Comparison of ENCODE assay signal across 8 cellular contexts in genomic region chr1:53015508-53015860, GRCh38. TPM values are rescaled to one million over a fixed set of nuclear protein-coding genes. Genes with fewer than 3 reads are reported as not detected.
DNase-seq lines count a peak whose midpoint lies in the region; ATAC-seq, FAIRE-seq and TF ChIP-seq lines count a peak whose summit lies in the region.

No MANE protein-coding gene starts in this region.

- no peak for TF ChIP-seq EP300 in stomach (IDR thresholded peaks at IDR 0.05)

- TF ChIP-seq POLR2A in stomach (IDR thresholded peaks at IDR 0.05): no peak

- H3K36me3 Mint-ChIP-seq in T-helper 1 cell treated with Interleukin-12 subunit alpha and Interleukin-12 subunit beta and Interleukin-4 antibody, amounts not matched to agents 30 μg/mL and 1 μg/mL, for 36 hours (ENCODE audit: low read depth): peaks cover 16% of the 10 kb centered on the region
- peaks cover 15% of the 10 kb centered on the region for H3K36me3 Mint-ChIP-seq in activated T-helper 1 cell treated with anti-CD3 and anti-CD28 coated beads, Interleukin-12 subunit alpha, Interleukin-12 subunit beta, Interleukin-2, Interleukin-4 antibody, amounts not matched to agents 30 ng/mL and 10 ng/mL and 1 ng/mL, durations not matched to agents 14 hours and 24 hours and 36 hours (ENCODE audit: low read depth)

- H3K9me3 Mint-ChIP-seq in T-helper 1 cell treated with Interleukin-12 subunit alpha and Interleukin-12 subunit beta and Interleukin-4 antibody, amounts not matched to agents 30 μg/mL and 1 μg/mL, for 36 hours: peaks cover 4% of the 10 kb centered on the region
- no peaks in the 10 kb centered on the region for H3K9me3 Mint-ChIP-seq in activated T-helper 1 cell treated with anti-CD3 and anti-CD28 coated beads, Interleukin-12 subunit alpha, Interleukin-12 subunit beta, Interleukin-2, Interleukin-4 antibody, amounts not matched to agents 30 ng/mL and 10 ng/mL and 1 ng/mL, durations not matched to agents 14 hours and 24 hours and 36 hours

- no peaks in the 10 kb centered on the region for H3K27me3 Mint-ChIP-seq in T-helper 1 cell treated with Interleukin-12 subunit alpha and Interleukin-12 subunit beta and Interleukin-4 antibody, amounts not matched to agents 30 μg/mL and 1 μg/mL, for 36 hours (ENCODE audit: low read depth)
- H3K27me3 Mint-ChIP-seq in activated T-helper 1 cell treated with anti-CD3 and anti-CD28 coated beads, Interleukin-12 subunit alpha, Interleukin-12 subunit beta, Interleukin-2, Interleukin-4 antibody, amounts not matched to agents 30 ng/mL and 10 ng/mL and 1 ng/mL, durations not matched to agents 14 hours and 24 hours and 36 hours (ENCODE audit: insufficient read depth): no peaks in the 10 kb centered on the region

- intact Hi-C loops in activated T-helper 1 cell treated with anti-CD3 and anti-CD28 coated beads, Interleukin-12 subunit alpha, Interleukin-12 subunit beta, Interleukin-2, Interleukin-4 antibody, amounts not matched to agents 30 ng/mL and 10 ng/mL and 1 ng/mL, durations not matched to agents 14 hours and 24 hours and 36 hours (cut with micrococcal nuclease): loop anchor here (1.0 to 2.0 kb wide), 2 partner anchors 181 to 289 kb away; partner anchors contain the start of genes CPT2 and ZYG11B
- intact Hi-C loops in kidney (cut with DNase I) (no loop called here), stomach (cut with DNase I; ENCODE audit: low total_unique reads) (no loop called here)

- no peaks in the 10 kb centered on the region for H3K27me3 ChIP-seq in stomach

- ATAC-seq in HG02588 (IDR thresholded peaks at IDR 0.05; ENCODE audit: unreplicated experiment) (no peak), HG03469 (IDR thresholded peaks at IDR 0.05; ENCODE audit: unreplicated experiment) (no peak), GM19467 (IDR thresholded peaks at IDR 0.05; ENCODE audit: unreplicated experiment) (no peak)

- H3K9ac ChIP-seq in kidney (ENCODE audit: low read length in 2 of 2): peak overlapping the region in 1 of 2 donors; percentile 79

- FAIRE-seq in kidney (lab: Jason Lieb, UNC): no peak

- H3K4me1 ChIP-seq in kidney (ENCODE audit: control insufficient read depth in 1 of 2, insufficient read depth in 1 of 2, low read depth in 1 of 2, low read length in 2 of 2) (peaks cover 0 to 6% of the 10 kb centered on the region in 2 donors), stomach (peaks cover 0 to 35% (median 25%) of the 10 kb centered on the region in 4 donors)

- WGBS in stomach, 5 donors: 11 to 26% (median 14%) methylated on average over 3 of the region's 3 CpGs

- no peaks in the 10 kb centered on the region for H3K9me3 ChIP-seq in kidney (ENCODE audit: control insufficient read depth in 1 of 2, low read length in 2 of 2)
- H3K9me3 ChIP-seq in stomach: no peaks in the 10 kb centered on the region

- H3K36me3 ChIP-seq in kidney (ENCODE audit: control insufficient read depth in 1 of 2, insufficient read depth in 2 of 2, low read length in 2 of 2) (no peaks in the 10 kb centered on the region), stomach (peaks cover 0 to 14% (median 13%) of the 10 kb centered on the region in 4 donors)

- DNase-seq in T-helper 1 cell (no peak), kidney (no peak), stomach (no peak)
- no peak for DNase-seq in activated T-helper 1 cell treated with anti-CD3 and anti-CD28 coated beads, Interleukin-12 subunit alpha, Interleukin-12 subunit beta, Interleukin-2, Interleukin-4 antibody, amounts not matched to agents 30 ng/mL and 10 ng/mL and 1 ng/mL, durations not matched to agents 14 hours and 24 hours and 36 hours (ENCODE audit: low spot score)

- H3K4me3 Mint-ChIP-seq in T-helper 1 cell treated with Interleukin-12 subunit alpha and Interleukin-12 subunit beta and Interleukin-4 antibody, amounts not matched to agents 30 μg/mL and 1 μg/mL, for 36 hours: peak overlapping the region; percentile 91
- peak overlapping the region; percentile 91 for H3K4me3 Mint-ChIP-seq in activated T-helper 1 cell treated with anti-CD3 and anti-CD28 coated beads, Interleukin-12 subunit alpha, Interleukin-12 subunit beta, Interleukin-2, Interleukin-4 antibody, amounts not matched to agents 30 ng/mL and 10 ng/mL and 1 ng/mL, durations not matched to agents 14 hours and 24 hours and 36 hours

- peak overlapping the region; percentile 70 for H3K27ac Mint-ChIP-seq in T-helper 1 cell treated with Interleukin-12 subunit alpha and Interleukin-12 subunit beta and Interleukin-4 antibody, amounts not matched to agents 30 μg/mL and 1 μg/mL, for 36 hours
- peak overlapping the region; percentile 61 for H3K27ac Mint-ChIP-seq in activated T-helper 1 cell treated with anti-CD3 and anti-CD28 coated beads, Interleukin-12 subunit alpha, Interleukin-12 subunit beta, Interleukin-2, Interleukin-4 antibody, amounts not matched to agents 30 ng/mL and 10 ng/mL and 1 ng/mL, durations not matched to agents 14 hours and 24 hours and 36 hours

- TF ChIP-seq CTCF in kidney (IDR thresholded peaks at IDR 0.05; ENCODE audit: borderline replicate concordance, extremely low read depth, insufficient read depth) (no peak), stomach (IDR thresholded peaks at IDR 0.05) (no peak)

- no peak overlapping the region for H3K27ac ChIP-seq in kidney (ENCODE audit: low read depth in 2 of 2, low read length in 2 of 2)
- peak overlapping the region in 4 of 5 donors; percentile 59 to 74 (median 72) for H3K27ac ChIP-seq in stomach

- H3K4me3 ChIP-seq in kidney (ENCODE audit: low read length in 2 of 2): peak overlapping the region; percentile 88 to 91
- H3K4me3 ChIP-seq in stomach: peak overlapping the region; percentile 51 to 64 (median 59)

- peaks cover 20% of the 10 kb centered on the region for H3K4me1 Mint-ChIP-seq in T-helper 1 cell treated with Interleukin-12 subunit alpha and Interleukin-12 subunit beta and Interleukin-4 antibody, amounts not matched to agents 30 μg/mL and 1 μg/mL, for 36 hours (ENCODE audit: low read depth)
- peaks cover 23% of the 10 kb centered on the region for H3K4me1 Mint-ChIP-seq in activated T-helper 1 cell treated with anti-CD3 and anti-CD28 coated beads, Interleukin-12 subunit alpha, Interleukin-12 subunit beta, Interleukin-2, Interleukin-4 antibody, amounts not matched to agents 30 ng/mL and 10 ng/mL and 1 ng/mL, durations not matched to agents 14 hours and 24 hours and 36 hours (ENCODE audit: low read depth)

RNA-seq across cellular contexts. Expression of gene PODN, which starts 46.5 kb away (rescaled TPM):
- total RNA-seq in activated T-helper 1 cell treated with anti-CD3 and anti-CD28 coated beads, Interleukin-12 subunit alpha, Interleukin-12 subunit beta, Interleukin-2, Interleukin-4 antibody, amounts not matched to agents 30 ng/mL and 10 ng/mL and 1 ng/mL, durations not matched to agents 14 hours and 24 hours and 36 hours: not detected in 2 replicates
- 8.1 TPM for total RNA-seq in kidney
- polyA plus RNA-seq in kidney (ENCODE audit: insufficient read depth, low read depth, low replicate concordance): 1.4 TPM
- total RNA-seq in stomach: 100 to 1,000 TPM in 3 of 5 donors, 10 to 100 TPM in 2; 19.8 to 356 (median 128) TPM
- 10 to 100 TPM in 1 of 3 donors, 1 to 10 TPM in 2; 8.3 to 18.4 (median 9.6) TPM for polyA plus RNA-seq in stomach

Comparison
In these comparisons a context has a peak if more than half of its experiments do, and no peak if none do; other contexts are left out.
1. H3K27ac ChIP-seq: peak in stomach (4 of 5); none in kidney (0 of 2).